In the genomic region with DNA sequence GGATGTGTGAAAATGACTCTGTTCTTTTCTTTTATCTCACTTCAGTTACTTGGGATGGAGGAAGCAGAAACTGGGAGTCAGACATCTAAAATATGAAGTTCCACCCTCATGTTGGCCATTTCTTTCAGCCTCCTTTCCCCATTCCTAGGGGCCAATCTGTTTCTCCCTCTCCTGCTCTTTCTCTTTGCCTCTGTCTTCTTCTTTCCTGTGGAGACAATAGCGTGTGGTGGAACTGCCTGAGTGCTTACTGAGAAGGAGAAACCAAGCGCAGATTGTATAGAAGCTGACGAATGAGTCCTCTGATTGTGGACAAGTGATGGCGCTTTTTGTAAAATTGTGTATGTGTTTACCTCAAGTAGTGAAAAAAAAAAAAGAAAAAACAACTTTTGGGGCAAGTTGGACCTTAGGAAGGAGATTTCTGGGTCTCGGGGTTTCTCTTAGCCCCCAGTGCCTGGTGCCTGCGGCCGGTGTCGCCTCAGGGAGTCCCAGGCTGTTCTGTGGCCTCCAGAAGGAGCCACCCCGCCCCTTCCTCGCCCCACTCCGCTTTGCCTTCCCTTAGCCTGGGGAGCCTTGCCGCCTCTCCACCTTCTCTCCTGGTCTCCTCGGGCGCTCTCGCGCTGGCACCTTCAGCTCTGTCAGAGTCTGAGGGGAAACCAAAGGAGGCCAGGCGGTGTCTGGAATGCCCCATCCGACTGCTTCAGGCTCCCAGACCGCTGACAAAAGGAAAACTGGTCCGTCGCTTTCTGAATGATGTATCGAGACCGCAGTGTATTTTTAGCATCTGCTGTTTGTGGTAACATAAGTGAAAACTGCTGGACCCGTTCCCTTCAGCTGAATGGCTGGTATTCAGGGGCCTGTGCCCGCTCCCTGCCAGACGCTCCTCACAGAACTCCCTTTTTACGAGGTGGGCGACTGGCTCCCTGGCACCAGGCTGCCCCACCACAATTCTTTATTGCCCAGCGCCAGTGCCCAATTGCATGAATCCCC, we compare ENCODE assay signal across 18 cellular contexts. TPM values are rescaled to one million over a fixed set of nuclear protein-coding genes. Genes with fewer than 3 reads are reported as not detected.
DNase-seq lines count a peak whose midpoint lies in the region; ATAC-seq and TF ChIP-seq lines count a peak whose summit lies in the region.
"Had no signal": no experiment of that assay in that cellular context is flagged by ENCODE, and none has a peak within 500 bp of the region (broad histone marks: within the 10 kb centered on the region; RNA-seq: fewer than 3 reads in every experiment).

No MANE protein-coding gene starts in this region.

- H4K20me1 ChIP-seq in BLaER1, result no peaks in the 10 kb centered on the region

- TF ChIP-seq POLR2A in gastroesophageal sphincter (IDR thresholded peaks at IDR 0.05), result no peak

- no peak for TF ChIP-seq EP300 in gastroesophageal sphincter (IDR thresholded peaks at IDR 0.05)

- peaks cover 49% of the 10 kb centered on the region for H3K4me1 ChIP-seq in BLaER1
- peaks cover 6 to 57% (median 6%) of the 10 kb centered on the region in 3 donors for H3K4me1 ChIP-seq in gastroesophageal sphincter
- no peaks in the 10 kb centered on the region for H3K4me1 ChIP-seq in Caco-2
- H3K4me1 ChIP-seq: heart left ventricle, upper lobe of left lung had no signal

- TF ChIP-seq CTCF in gastroesophageal sphincter (IDR thresholded peaks at IDR 0.05) (no peak), Caco-2 (IDR thresholded peaks at IDR 0.05; ENCODE audit: insufficient read depth in 1 of 2, low read depth in 1 of 2, low read length in 1 of 2, severe bottlenecking in 1 of 2, unreplicated experiment in 1 of 2) (no peak)

- peak; percentile 50 for DNase-seq in SK-MEL-5 (ENCODE audit: low read depth, low spot score)
- DNase-seq in Caco-2, result no peak
- no peak for DNase-seq in activated T-cell treated with anti-CD3 and anti-CD28 coated beads, Interleukin-2, amount 50 U/mL, for 72 hours
- DNase-seq: activated CD8-positive, alpha-beta T cell treated with anti-CD3 and anti-CD28 coated beads, Interleukin-2, amount 10 ng/mL, durations not matched to agents 7 days and 5 days; AML-193; heart left ventricle; Kasumi-1; kidney; NCI-H1694 treated with DMSO at 0.1 percent for 48 hours; NCI-H524 treated with DMSO at 0.1 percent for 48 hours; stimulated activated CD4-positive, alpha-beta T cell treated with anti-CD3 and anti-CD28 coated beads, Interleukin-4, amount 100 ng/mL, for 24 hours had no signal

- no peaks in the 10 kb centered on the region for H3K9me3 Mint-ChIP-seq in Caco-2 (ENCODE audit: unreplicated experiment)
- H3K9me3 Mint-ChIP-seq in activated T-cell treated with anti-CD3 and anti-CD28 coated beads, Interleukin-2, amount 50 U/mL, for 72 hours, result no peaks in the 10 kb centered on the region

- H3K4me1 Mint-ChIP-seq in Caco-2 (ENCODE audit: low read depth, unreplicated experiment), result no peaks in the 10 kb centered on the region
- no peaks in the 10 kb centered on the region for H3K4me1 Mint-ChIP-seq in activated T-cell treated with anti-CD3 and anti-CD28 coated beads, Interleukin-2, amount 50 U/mL, for 72 hours (ENCODE audit: low read depth)

- in situ Hi-C loops in SK-MEL-5 (cut with HindIII; ENCODE audit: low pct_unique_long_range_greater_than_20kb, low sequenced_read_pairs), result no loop called here

- H3K27me3 ChIP-seq in BLaER1 (no peaks in the 10 kb centered on the region), gastroesophageal sphincter (no peaks in the 10 kb centered on the region), Caco-2 (replicated peaks; ENCODE audit: control insufficient read depth, insufficient read depth, low read length) (no peaks in the 10 kb centered on the region)
- H3K27me3 ChIP-seq: heart left ventricle, neutrophil, upper lobe of left lung had no signal

- WGBS in gastroesophageal sphincter (ENCODE audit: low coverage in 1 of 2), 2 donors, result 87 to 89% methylated on average over 6 to 7 of the region's 29 CpGs

- POLR2A ChIA-PET in Caco-2 (lab: Charles Lee), result no interaction called here

- peaks cover 14% of the 10 kb centered on the region for H3K36me3 ChIP-seq in BLaER1
- H3K36me3 ChIP-seq in gastroesophageal sphincter, result no peaks in the 10 kb centered on the region
- H3K36me3 ChIP-seq in Caco-2 (ENCODE audit: control insufficient read depth, insufficient read depth, low read length), result no peaks in the 10 kb centered on the region
- H3K36me3 ChIP-seq: heart left ventricle, neutrophil, upper lobe of left lung had no signal

- H3K27me3 Mint-ChIP-seq in Caco-2 (ENCODE audit: insufficient read depth, unreplicated experiment), result no peaks in the 10 kb centered on the region
- no peaks in the 10 kb centered on the region for H3K27me3 Mint-ChIP-seq in activated T-cell treated with anti-CD3 and anti-CD28 coated beads, Interleukin-2, amount 50 U/mL, for 72 hours (ENCODE audit: low read depth)

- CTCF ChIA-PET in Caco-2 (lab: Charles Lee), result interaction anchor here (0.6 to 1.0 kb wide), 2 partner anchors 9 to 265 kb away, joined by 3 read pairs; no protein-coding TSS in a partner anchor

- H3K9me3 ChIP-seq in BLaER1 (no peaks in the 10 kb centered on the region), gastroesophageal sphincter (no peaks in the 10 kb centered on the region), Caco-2 (no peaks in the 10 kb centered on the region)
- H3K9me3 ChIP-seq: heart left ventricle, neutrophil, upper lobe of left lung had no signal

- H3K4me2 ChIP-seq in BLaER1, result peak overlapping the region; percentile 96

- peak overlapping the region; percentile 77 for H3K9ac ChIP-seq in BLaER1

- H3K36me3 Mint-ChIP-seq in Caco-2 (ENCODE audit: insufficient read depth, unreplicated experiment), result no peaks in the 10 kb centered on the region
- H3K36me3 Mint-ChIP-seq in activated T-cell treated with anti-CD3 and anti-CD28 coated beads, Interleukin-2, amount 50 U/mL, for 72 hours (ENCODE audit: insufficient read depth in 2 of 2), result no peaks in the 10 kb centered on the region

- intact Hi-C loops in Caco-2 (cut with micrococcal nuclease; ENCODE audit: unreplicated experiment), result no loop called here

- BruUV-seq in Caco-2 (replicated peaks; lab: Mats Ljungman, UMichigan), result no TSS peak

- H3K27ac Mint-ChIP-seq in Caco-2 (ENCODE audit: unreplicated experiment), result no peak overlapping the region
- no peak overlapping the region for H3K27ac Mint-ChIP-seq in activated T-cell treated with anti-CD3 and anti-CD28 coated beads, Interleukin-2, amount 50 U/mL, for 72 hours
- H3K27ac Mint-ChIP-seq: activated CD8-positive, alpha-beta T cell treated with anti-CD3 and anti-CD28 coated beads, Interleukin-2, amount 10 ng/mL, durations not matched to agents 7 days and 5 days had no signal

- H3K4me3 ChIP-seq in BLaER1, result peak overlapping the region; percentile 65
- H3K4me3 ChIP-seq in gastroesophageal sphincter, result no peak overlapping the region
- H3K4me3 ChIP-seq in skin epidermis, result no peak overlapping the region
- H3K4me3 ChIP-seq in Caco-2 (ENCODE audit: low read depth, low read length), result no peak overlapping the region
- H3K4me3 ChIP-seq: heart left ventricle, upper lobe of left lung had no signal

- H3K4me3 Mint-ChIP-seq in Caco-2 (ENCODE audit: unreplicated experiment), result no peak overlapping the region
- no peak overlapping the region for H3K4me3 Mint-ChIP-seq in activated T-cell treated with anti-CD3 and anti-CD28 coated beads, Interleukin-2, amount 50 U/mL, for 72 hours
- H3K4me3 Mint-ChIP-seq: activated CD8-positive, alpha-beta T cell treated with anti-CD3 and anti-CD28 coated beads, Interleukin-2, amount 10 ng/mL, durations not matched to agents 7 days and 5 days had no signal

- H3K27ac ChIP-seq in BLaER1 (peak overlapping the region; percentile 88), gastroesophageal sphincter (peak overlapping the region in 2 of 4 donors; percentile 9 to 70), skin epidermis (peak overlapping the region in 16 of 21 experiments; percentile 9 to 73 (median 42))
- H3K27ac ChIP-seq: heart left ventricle, neutrophil, upper lobe of left lung had no signal

- peak; percentile 18 for ATAC-seq in gastroesophageal sphincter
- no peak for ATAC-seq in HG03342 (IDR thresholded peaks at IDR 0.05; ENCODE audit: unreplicated experiment)
- ATAC-seq in HG03280 (IDR thresholded peaks at IDR 0.05; ENCODE audit: unreplicated experiment), result no peak
- ATAC-seq in activated T-cell treated with anti-CD3 and anti-CD28 coated beads, Interleukin-2, amount 50 U/mL, for 72 hours (replicated peaks in 1 of 2), result no peak
- ATAC-seq: activated CD8-positive, alpha-beta T cell treated with anti-CD3 and anti-CD28 coated beads, Interleukin-2, amount 10 ng/mL, durations not matched to agents 7 days and 5 days; heart left ventricle had no signal

RNA-seq across cellular contexts. Expression of a gene that starts 30.1 kb away (rescaled TPM):
- 1.3 TPM in 1 of 2 replicates, not detected in the other for total RNA-seq in SK-MEL-5 (2014; rRNA removed; shearing (Covaris generic))
- 0.35 TPM in 1 of 2 replicates, not detected in the other for polyA plus RNA-seq in SK-MEL-5 (2015; cell fraction: cytosol; rRNA removed)
- polyA plus RNA-seq in SK-MEL-5 (2015; cell fraction: nucleus; rRNA removed), result 0.35 TPM in 1 of 2 replicates, not detected in the other
- total RNA-seq in gastroesophageal sphincter, result 1 to 10 TPM in 3 of 4 donors, under 1 TPM in 1; 0.87 to 6.3 (median 4.5) TPM
- 0.84 and 1.5 TPM in 2 replicates for total RNA-seq in Caco-2 (2022)
- 1 to 10 TPM; 3.5 to 4.7 TPM for total RNA-seq in activated T-cell treated with anti-CD3 and anti-CD28 coated beads, Interleukin-2, amount 50 U/mL, for 72 hours

RNA-seq across cellular contexts. Expression of a gene that starts 46.2 kb away (rescaled TPM):
- under 0.01 TPM in 1 of 2 replicates, not detected in the other for total RNA-seq in SK-MEL-5 (2014; rRNA removed; shearing (Covaris generic))
- not detected in 2 replicates for polyA plus RNA-seq in SK-MEL-5 (2015; cell fraction: cytosol; rRNA removed)
- not detected in 2 replicates for polyA plus RNA-seq in SK-MEL-5 (2015; cell fraction: nucleus; rRNA removed)
- total RNA-seq in gastroesophageal sphincter, result 100 to 1,000 TPM in 2 of 4 donors, 10 to 100 TPM in 2; 55.5 to 365 (median 133) TPM
- total RNA-seq in Caco-2 (2022), result 0.54 and 0.93 TPM in 2 replicates
- under 1 TPM in 1 of 2 donors, not detected in 1; 0.25 TPM for total RNA-seq in activated T-cell treated with anti-CD3 and anti-CD28 coated beads, Interleukin-2, amount 50 U/mL, for 72 hours
- total RNA-seq: activated CD8-positive, alpha-beta T cell treated with anti-CD3 and anti-CD28 coated beads, Interleukin-2, amount 10 ng/mL, durations not matched to agents 7 days and 5 days had no signal

RNA-seq across cellular contexts. Expression of a gene that starts 56.3 kb away (rescaled TPM):
- total RNA-seq in SK-MEL-5 (2014; rRNA removed; shearing (Covaris generic)), result 17.7 and 27.0 TPM in 2 replicates
- 23.2 and 30.2 TPM in 2 replicates for polyA plus RNA-seq in SK-MEL-5 (2015; cell fraction: cytosol; rRNA removed)
- polyA plus RNA-seq in SK-MEL-5 (2015; cell fraction: nucleus; rRNA removed), result 16.3 and 19.5 TPM in 2 replicates
- total RNA-seq in gastroesophageal sphincter (1 to 10 TPM; 1.6 to 2.4 (median 2.2) TPM), Caco-2 (2022) (112 and 126 TPM in 2 replicates)
- total RNA-seq in activated T-cell treated with anti-CD3 and anti-CD28 coated beads, Interleukin-2, amount 50 U/mL, for 72 hours, result 100 to 1,000 TPM; 108 to 132 TPM

Comparison
In these comparisons a context has a peak if more than half of its experiments do, and no peak if none do; other contexts are left out.
1. RNA of a gene that starts 46.2 kb away (total RNA-seq): 55.5 to 365 TPM in gastroesophageal sphincter; 0.54 to 0.93 TPM in Caco-2, 0.25 TPM in activated T-cell treated with anti-CD3 and anti-CD28 coated beads, Interleukin-2, amount 50 U/mL, for 72 hours and under 0.01 TPM in SK-MEL-5; every median in the first group is over 10 times any median in the second.